10 cellular contexts compared by ENCODE assay signal in the genomic region with DNA sequence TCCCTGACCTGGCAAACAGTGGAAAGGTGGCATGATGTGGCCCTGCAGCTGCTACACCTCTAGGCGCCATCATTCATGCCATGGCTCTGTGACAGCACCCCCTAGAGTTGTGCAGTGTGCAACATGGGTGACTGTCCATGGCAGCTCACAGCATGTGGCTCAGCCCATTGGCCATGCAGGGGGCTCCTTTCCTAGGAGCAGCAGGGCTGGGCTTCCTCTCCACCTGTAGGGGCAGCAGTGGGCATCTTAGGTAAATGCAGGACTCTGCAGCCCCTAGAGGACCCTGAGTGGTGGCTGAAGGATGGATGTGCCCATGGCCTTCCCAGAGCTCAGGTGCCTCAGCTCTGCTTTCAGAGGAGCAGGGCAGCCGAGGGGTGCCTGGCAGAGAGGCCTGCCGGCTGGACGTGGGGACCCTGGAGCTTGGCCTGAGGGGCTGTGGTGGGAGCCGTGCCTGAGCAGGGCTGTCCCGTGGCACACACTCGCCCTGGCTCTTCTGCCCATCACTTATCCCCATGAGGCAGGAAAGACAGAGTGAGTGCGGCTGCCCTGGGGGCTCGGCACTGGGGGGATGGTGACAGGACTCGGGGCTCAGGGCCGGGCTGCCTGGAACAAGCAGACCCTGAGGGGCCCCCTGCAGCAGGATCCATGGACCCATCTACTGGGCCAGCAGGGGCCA. TPM values are rescaled to one million over a fixed set of nuclear protein-coding genes. Genes with fewer than 3 reads are reported as not detected.
A peak's percentile ranks its signal among the peaks of the same experiment; 100 is the strongest.
DNase-seq lines count a peak whose midpoint lies in the region; ATAC-seq, FAIRE-seq and TF ChIP-seq lines count a peak whose summit lies in the region.
"Had no signal": no experiment of that assay in that cellular context is flagged by ENCODE, and none has a peak within 500 bp of the region (broad histone marks: within the 10 kb centered on the region; RNA-seq: fewer than 3 reads in every experiment).

No MANE protein-coding gene starts in this region.

- H3K4me2 ChIP-seq in DND-41 (ENCODE audit: insufficient read depth, low read length): no peak overlapping the region
- H3K4me2 ChIP-seq in IMR-90 (ENCODE audit: low read depth, low read length): no peak overlapping the region
- no peak overlapping the region for H3K4me2 ChIP-seq in GM12878 (ENCODE audit: control insufficient read depth, insufficient read depth)
- H3K4me2 ChIP-seq in mesendoderm (ENCODE audit: low read length): no peak overlapping the region

- H2AK5ac ChIP-seq in IMR-90 (ENCODE audit: low read depth, low read length) (no peak overlapping the region), mesendoderm (ENCODE audit: low read length) (no peak overlapping the region)

- no peaks in the 10 kb centered on the region for H3K36me3 ChIP-seq in DND-41 (ENCODE audit: insufficient read depth, low read length)
- H3K36me3 ChIP-seq in IMR-90 (ENCODE audit: control insufficient read depth, insufficient read depth, low read length): no peaks in the 10 kb centered on the region
- no peaks in the 10 kb centered on the region for H3K36me3 ChIP-seq in GM12878 (ENCODE audit: control insufficient read depth in 2 of 2, insufficient read depth in 2 of 2, low read length in 1 of 2)
- no peaks in the 10 kb centered on the region for H3K36me3 ChIP-seq in mesendoderm (ENCODE audit: control insufficient read depth, insufficient read depth, low read length)

- H3K79me2 ChIP-seq in DND-41 (ENCODE audit: insufficient read depth, low read length) (no peaks in the 10 kb centered on the region), GM12878 (ENCODE audit: control insufficient read depth, insufficient read depth, low read length) (no peaks in the 10 kb centered on the region), mesendoderm (ENCODE audit: control insufficient read depth, insufficient read depth, low read length) (no peaks in the 10 kb centered on the region)

- H3K79me1 ChIP-seq in IMR-90 (ENCODE audit: low read depth in 1 of 2, low read length in 2 of 2) (no peaks in the 10 kb centered on the region), mesendoderm (ENCODE audit: low read length) (no peaks in the 10 kb centered on the region)

- no peak overlapping the region for H4K91ac ChIP-seq in IMR-90 (ENCODE audit: insufficient read depth, low read depth, low read length)

- SMC1A ChIA-PET in GM12878 (lab: Charles Lee; ENCODE audit: uncharacterized antibody, unreplicated experiment): no interaction called here

- TF ChIP-seq CTCF in DND-41 (IDR thresholded peaks at IDR 0.05; ENCODE audit: borderline replicate concordance, extremely low read depth, low read length, poor library complexity, severe bottlenecking) (peak; percentile 57), IMR-90 (conservative IDR thresholded peaks at IDR 0.05; ENCODE audit: low read depth, low read length) (peak; percentile 43), GM12878 (IDR thresholded peaks at IDR 0.05 in 2 of 3, conservative IDR thresholded peaks at IDR 0.05 in 1 of 3; ENCODE audit: control insufficient read depth in 2 of 3, extremely low read depth in 1 of 3, insufficient read depth in 1 of 3, low read depth in 3 of 3, low read length in 3 of 3) (peak in 2 of 3 experiments; percentile 39 to 40; a peak in 3 of 6 replicates)

- TF ChIP-seq EP300 in GM12878 (IDR thresholded peaks at IDR 0.05; ENCODE audit: borderline replicate concordance in 1 of 2, control insufficient read depth in 1 of 2, low read depth in 2 of 2, low read length in 2 of 2): no peak

- H3K9me3 ChIP-seq in DND-41 (ENCODE audit: insufficient read depth, low read length, severe bottlenecking): no peaks in the 10 kb centered on the region
- no peaks in the 10 kb centered on the region for H3K9me3 ChIP-seq in IMR-90 (ENCODE audit: control insufficient read depth, insufficient read depth, low read length)
- no peaks in the 10 kb centered on the region for H3K9me3 ChIP-seq in GM12878 (replicated peaks; ENCODE audit: control insufficient read depth, insufficient read depth, low read length)

- RAD21 ChIA-PET in GM12878 (lab: Charles Lee; ENCODE audit: unreplicated experiment): no interaction called here

- H3K27me3 ChIP-seq in DND-41 (ENCODE audit: insufficient read depth, low read length, poor library complexity): no peaks in the 10 kb centered on the region
- no peaks in the 10 kb centered on the region; the same call in 1 of the 2 replicates for H3K27me3 ChIP-seq in IMR-90 (ENCODE audit: control insufficient read depth, insufficient read depth, low read length)
- no peaks in the 10 kb centered on the region; a peak in 1 of 4 replicates for H3K27me3 ChIP-seq in GM12878 (replicated peaks in 1 of 2; ENCODE audit: control insufficient read depth in 2 of 2, insufficient read depth in 2 of 2, low read length in 1 of 2)
- H3K27me3 ChIP-seq in mesendoderm (ENCODE audit: insufficient read depth, low read length, poor library complexity): no peaks in the 10 kb centered on the region

- POLR2A ChIA-PET in IMR-90 (lab: Charles Lee; ENCODE audit: unreplicated experiment): no interaction called here
- POLR2A ChIA-PET in GM12878 (lab: Charles Lee): interaction anchor here (0.7 kb wide), 1 partner anchor 60 kb away, joined by 3 read pairs; no protein-coding TSS in a partner anchor

- H3K9me1 ChIP-seq in IMR-90 (ENCODE audit: insufficient read depth, low read length): peaks cover 5% of the 10 kb centered on the region; the same call in 1 of the 2 replicates

- intact Hi-C loops in IMR-90 (cut with micrococcal nuclease) (no loop called here), GM12878 (cut with micrococcal nuclease; ENCODE audit: unreplicated experiment) (no loop called here)

- no peak for TF ChIP-seq POLR2A in IMR-90 (IDR thresholded peaks at IDR 0.05; ENCODE audit: low read depth, low read length)
- TF ChIP-seq POLR2A in GM12878 (IDR thresholded peaks at IDR 0.05; ENCODE audit: low read depth, low read length): no peak

- H2BK120ac ChIP-seq in IMR-90 (ENCODE audit: low read depth, low read length) (no peak overlapping the region), mesendoderm (ENCODE audit: low read depth, low read length) (no peak overlapping the region)

- dilution Hi-C loops in IMR-90 (cut with HindIII; ENCODE audit: low sequenced_read_pairs, unreplicated experiment): no loop called here

- H3K18ac ChIP-seq in IMR-90 (ENCODE audit: low read depth, low read length): no peak overlapping the region
- H3K18ac ChIP-seq in mesendoderm (ENCODE audit: low read length): no peak overlapping the region

- no peak overlapping the region for H4K8ac ChIP-seq in IMR-90 (ENCODE audit: low read depth in 2 of 2, low read length in 2 of 2)
- H4K8ac ChIP-seq in mesendoderm (ENCODE audit: low read depth, low read length): no peak overlapping the region

- H4K20me1 ChIP-seq in DND-41 (ENCODE audit: insufficient read depth, low read length) (no peaks in the 10 kb centered on the region; the same call in 1 of the 2 replicates), IMR-90 (ENCODE audit: insufficient read depth, low read length) (no peaks in the 10 kb centered on the region), GM12878 (ENCODE audit: control insufficient read depth, insufficient read depth) (no peaks in the 10 kb centered on the region)

- TF ChIP-seq RAD21 in IMR-90 (IDR thresholded peaks at IDR 0.05; ENCODE audit: low read length) (no peak), GM12878 (IDR thresholded peaks at IDR 0.05; ENCODE audit: insufficient read depth, low read depth, low read length) (no peak)

- H2BK5ac ChIP-seq in IMR-90 (ENCODE audit: low read depth, low read length, poor library complexity, severe bottlenecking) (no peak overlapping the region), mesendoderm (ENCODE audit: low read length) (no peak overlapping the region)

- 86% methylated on average over 1 of the region's 11 CpGs; no CpG with 5 or more reads in 1 of the 2 experiments for WGBS in IMR-90 (ENCODE audit: extremely low coverage in 2 of 2, insufficient read length in 1 of 2), 2 experiments
- 38% methylated on average over 10 of the region's 11 CpGs for WGBS in GM12878 (ENCODE audit: insufficient coverage, insufficient replicate concordance, low lambda C conversion rate, missing lambda C conversion rate)
- WGBS in mesendoderm (ENCODE audit: extremely low coverage, insufficient coverage, low lambda C conversion rate): no CpG with 5 or more reads among the region's 11 CpGs

- in situ Hi-C loops in IMR-90 (cut with MboI; ENCODE audit: low sequenced_read_pairs) (no loop called here), GM12878 (cut with MboI) (no loop called here)

- H3K4ac ChIP-seq in IMR-90 (ENCODE audit: low read depth, low read length) (no peak overlapping the region), mesendoderm (ENCODE audit: low read depth, low read length) (no peak overlapping the region)

- peak; percentile 67 for ATAC-seq in DND-41 (ENCODE audit: insufficient read depth, low read depth)
- ATAC-seq in IMR-90 (ENCODE audit: low read depth): no peak
- peak; percentile 65 for ATAC-seq in GM12878

- no peak overlapping the region for H3K14ac ChIP-seq in IMR-90 (replicated peaks; ENCODE audit: low read depth, low read length)

- H3K23ac ChIP-seq in IMR-90 (ENCODE audit: low read depth, low read length): no peak overlapping the region
- no peak overlapping the region for H3K23ac ChIP-seq in mesendoderm (ENCODE audit: low read length)

- no peak overlapping the region for H2AFZ ChIP-seq in DND-41 (ENCODE audit: low read depth, low read length)
- peak overlapping the region; percentile 26 for H2AFZ ChIP-seq in IMR-90 (replicated peaks; ENCODE audit: low read length, poor library complexity)
- no peak overlapping the region for H2AFZ ChIP-seq in GM12878 (ENCODE audit: control insufficient read depth, low read depth, low read length)

- CTCF ChIA-PET in IMR-90 (lab: Yijun Ruan, JAX): interaction anchor here (0.7 kb wide), 1 partner anchor 16 kb away, joined by 3 read pairs; no protein-coding TSS in a partner anchor
- CTCF ChIA-PET in GM12878 (lab: Yijun Ruan, JAX): no interaction called here

- H3K9ac ChIP-seq in DND-41 (ENCODE audit: low read depth, low read length) (no peak overlapping the region), IMR-90 (ENCODE audit: low read depth, low read length) (no peak overlapping the region), GM12878 (ENCODE audit: control insufficient read depth, insufficient read depth, low read length) (no peak overlapping the region), mesendoderm (ENCODE audit: low read length) (no peak overlapping the region)

- H2AK9ac ChIP-seq in IMR-90 (replicated peaks; ENCODE audit: low read depth, low read length, poor library complexity): peak overlapping the region; percentile 13

- no peak overlapping the region for H2BK15ac ChIP-seq in IMR-90 (ENCODE audit: low read depth, low read length)
- H2BK15ac ChIP-seq in mesendoderm (replicated peaks; ENCODE audit: low read depth): no peak overlapping the region

- no peak for FAIRE-seq in GM12878 (lab: Jason Lieb, UNC)
- FAIRE-seq: islet of Langerhans had no signal

- H3K4me3 ChIP-seq in DND-41 (ENCODE audit: low read depth in 1 of 2, low read length in 2 of 2): no peak overlapping the region
- H3K4me3 ChIP-seq in IMR-90 (ENCODE audit: insufficient read depth, low read depth, low read length): no peak overlapping the region
- H3K4me3 ChIP-seq in GM12878: no peak overlapping the region
- H3K4me3 ChIP-seq in mesendoderm (ENCODE audit: low read length): no peak overlapping the region
- H3K4me3 ChIP-seq: SK-N-MC had no signal

- H3K56ac ChIP-seq in IMR-90 (ENCODE audit: extremely low read depth, insufficient read depth, low read length) (no peak overlapping the region), mesendoderm (ENCODE audit: low read length) (no peak overlapping the region)

- H4K5ac ChIP-seq in IMR-90 (ENCODE audit: low read depth, low read length) (no peak overlapping the region), mesendoderm (ENCODE audit: low read length) (no peak overlapping the region)

- H3K27ac ChIP-seq in DND-41 (ENCODE audit: low read length) (no peak overlapping the region), IMR-90 (ENCODE audit: insufficient read depth, low read length) (no peak overlapping the region), GM12878 (ENCODE audit: control insufficient read depth, insufficient read depth) (no peak overlapping the region), mesendoderm (ENCODE audit: low read depth, low read length) (no peak overlapping the region)
- H3K27ac ChIP-seq: SK-N-MC had no signal

- BruUV-seq in IMR-90 (replicated peaks; lab: Mats Ljungman, UMichigan): no TSS peak
- BruUV-seq in GM12878 (replicated peaks; lab: Mats Ljungman, UMichigan): no TSS peak

- no peak overlapping the region for H2BK20ac ChIP-seq in IMR-90 (ENCODE audit: low read depth, low read length)

- H3K4me1 ChIP-seq in DND-41 (ENCODE audit: insufficient read depth, low read length): no peaks in the 10 kb centered on the region
- peaks cover 10% of the 10 kb centered on the region for H3K4me1 ChIP-seq in IMR-90 (ENCODE audit: control insufficient read depth, insufficient read depth, low read length)
- H3K4me1 ChIP-seq in GM12878 (ENCODE audit: control insufficient read depth, insufficient read depth, low read length): no peaks in the 10 kb centered on the region
- H3K4me1 ChIP-seq in mesendoderm (ENCODE audit: control insufficient read depth, low read depth, low read length): no peaks in the 10 kb centered on the region

- peak; percentile 22 for DNase-seq in DND-41
- DNase-seq in IMR-90: no peak
- no peak for DNase-seq in GM12878 (ENCODE audit: low read depth, low spot score)
- DNase-seq in mesendoderm: peak; percentile 85
- no peak for DNase-seq in D341Med (ENCODE audit: low spot score)
- no peak for DNase-seq in COLO668 (lab: John Stamatoyannopoulos, UW; ENCODE audit: unreplicated experiment)
- DNase-seq in putamen (ENCODE audit: low spot score): no peak
- no peak for DNase-seq in activated CD4-positive, alpha-beta T cell treated with anti-CD3 and anti-CD28 coated beads for 1 hour

RNA-seq across cellular contexts. Expression of a gene that starts 7.4 kb away (rescaled TPM):
- total RNA-seq in IMR-90 (2012; rRNA removed) (1.8 and 2.5 TPM in 2 replicates), GM12878 (2014; rRNA removed) (not detected in 2 replicates), GM12878 (2014; rRNA removed; fragmentation: Illumina TruSeq; extraction: Trizol) (not detected in 2 replicates), GM12878 (2021) (0.28 TPM in 1 of 2 replicates, not detected in the other)
- polyA plus RNA-seq in IMR-90 (2012; rRNA removed) (3.9 and 5.2 TPM in 2 replicates), GM12878 (2011; rRNA removed) (0.19 and 0.39 TPM in 2 replicates), GM12878 (2014; fragmentation: Illumina TruSeq; extraction: Trizol) (0.12 TPM in 1 of 2 replicates, not detected in the other), GM12878 (2014; fragmentation: Nextera tagmentation; extraction: Ambion mirVana) (under 1 TPM in 1 of 2 experiments, not detected in 1; 0.11 TPM), GM12878 (2014; rRNA removed) (0.45 TPM in 1 of 2 replicates, not detected in the other), GM12878 (2016; fragmentation: Nextera tagmentation; extraction: Ambion mirVana) (not detected)
- polyA plus RNA-seq in IMR-90 (2012; cell fraction: cytosol; rRNA removed): 5.9 and 6.5 TPM in 2 replicates
- 28.6 and 32.1 TPM in 2 replicates for polyA plus RNA-seq in IMR-90 (2012; cell fraction: nucleus; rRNA removed; ENCODE audit: low replicate concordance)
- total RNA-seq in GM12878 (2013; cell fraction: nucleolus; rRNA removed): 0.96 TPM in 1 of 2 replicates, not detected in the other
- polyA plus RNA-seq in GM12878 (2011; ENCODE audit: low read depth): not detected
- polyA plus RNA-seq in GM12878 (2011; cell fraction: cytosol; rRNA removed): 0.08 and 0.21 TPM in 2 replicates
- polyA plus RNA-seq in GM12878 (2011; cell fraction: nucleus; rRNA removed): 0.87 and 1.3 TPM in 2 replicates
- 0.22 and 0.65 TPM in 2 replicates for polyA plus RNA-seq in GM12878 (2012)
- polyA minus RNA-seq in GM12878 (2011; rRNA and poly(A)+ RNA removed): 0.10 TPM in 1 of 2 replicates, not detected in the other
- polyA minus RNA-seq in GM12878 (2011; cell fraction: cytosol; rRNA and poly(A)+ RNA removed): not detected in 2 replicates
- 0.38 TPM in 1 of 2 replicates, not detected in the other for polyA minus RNA-seq in GM12878 (2011; cell fraction: nucleus; rRNA and poly(A)+ RNA removed)
- 2.0 TPM for polyA plus RNA-seq in mesendoderm (2013, experiment 1 of 2)
- 2.1 TPM for polyA plus RNA-seq in mesendoderm (2013, experiment 2 of 2)

RNA-seq across cellular contexts. Expression of a gene that starts 21.6 kb away (rescaled TPM):
- total RNA-seq in IMR-90 (2012; rRNA removed) (132 and 166 TPM in 2 replicates), GM12878 (2014; rRNA removed) (182 and 197 TPM in 2 replicates), GM12878 (2014; rRNA removed; fragmentation: Illumina TruSeq; extraction: Trizol) (18.8 and 26.6 TPM in 2 replicates), GM12878 (2021) (128 and 137 TPM in 2 replicates)
- polyA plus RNA-seq in IMR-90 (2012; rRNA removed) (184 and 248 TPM in 2 replicates), GM12878 (2011; rRNA removed) (29.6 and 75.5 TPM in 2 replicates), GM12878 (2014; fragmentation: Illumina TruSeq; extraction: Trizol) (4.0 and 7.6 TPM in 2 replicates), GM12878 (2014; fragmentation: Nextera tagmentation; extraction: Ambion mirVana) (10 to 100 TPM in 1 of 2 experiments, 1 to 10 TPM in 1; 4.6 to 30.6 TPM), GM12878 (2014; rRNA removed) (173 and 207 TPM in 2 replicates), GM12878 (2016; fragmentation: Nextera tagmentation; extraction: Ambion mirVana) (100 to 1,000 TPM; 270 to 282 TPM)
- polyA plus RNA-seq in IMR-90 (2012; cell fraction: cytosol; rRNA removed): 392 and 403 TPM in 2 replicates
- 69.2 and 188 TPM in 2 replicates for polyA plus RNA-seq in IMR-90 (2012; cell fraction: nucleus; rRNA removed; ENCODE audit: low replicate concordance)
- 37.5 and 51.8 TPM in 2 replicates for total RNA-seq in GM12878 (2013; cell fraction: nucleolus; rRNA removed)
- 32.1 TPM for polyA plus RNA-seq in GM12878 (2011; ENCODE audit: low read depth)
- 159 and 299 TPM in 2 replicates for polyA plus RNA-seq in GM12878 (2011; cell fraction: cytosol; rRNA removed)
- 166 and 180 TPM in 2 replicates for polyA plus RNA-seq in GM12878 (2011; cell fraction: nucleus; rRNA removed)
- 63.7 and 67.4 TPM in 2 replicates for polyA plus RNA-seq in GM12878 (2012)
- 23.3 and 46.5 TPM in 2 replicates for polyA minus RNA-seq in GM12878 (2011; rRNA and poly(A)+ RNA removed)
- polyA minus RNA-seq in GM12878 (2011; cell fraction: cytosol; rRNA and poly(A)+ RNA removed): 29.1 and 29.4 TPM in 2 replicates
- polyA minus RNA-seq in GM12878 (2011; cell fraction: nucleus; rRNA and poly(A)+ RNA removed): 18.7 and 28.8 TPM in 2 replicates
- 151 TPM for polyA plus RNA-seq in mesendoderm (2013, experiment 1 of 2)
- 147 TPM for polyA plus RNA-seq in mesendoderm (2013, experiment 2 of 2)

RNA-seq across cellular contexts. Expression of a gene that starts 42.0 kb away (rescaled TPM):
- total RNA-seq in IMR-90 (2012; rRNA removed) (16.8 and 20.0 TPM in 2 replicates), GM12878 (2014; rRNA removed) (16.3 and 21.1 TPM in 2 replicates), GM12878 (2014; rRNA removed; fragmentation: Illumina TruSeq; extraction: Trizol) (5.7 and 5.8 TPM in 2 replicates), GM12878 (2021) (42.7 and 43.2 TPM in 2 replicates)
- polyA plus RNA-seq in IMR-90 (2012; rRNA removed) (62.1 and 76.2 TPM in 2 replicates), GM12878 (2011; rRNA removed) (3.8 and 7.6 TPM in 2 replicates), GM12878 (2014; fragmentation: Illumina TruSeq; extraction: Trizol) (2.7 and 5.3 TPM in 2 replicates), GM12878 (2014; fragmentation: Nextera tagmentation; extraction: Ambion mirVana) (1 to 10 TPM in 1 of 2 experiments, under 1 TPM in 1; 0.72 to 2.1 TPM), GM12878 (2014; rRNA removed) (28.2 and 33.9 TPM in 2 replicates), GM12878 (2016; fragmentation: Nextera tagmentation; extraction: Ambion mirVana) (1 to 10 TPM; 8.9 to 9.1 TPM)
- polyA plus RNA-seq in IMR-90 (2012; cell fraction: cytosol; rRNA removed): 39.3 and 68.1 TPM in 2 replicates
- polyA plus RNA-seq in IMR-90 (2012; cell fraction: nucleus; rRNA removed; ENCODE audit: low replicate concordance): 179 and 366 TPM in 2 replicates
- 37.0 and 50.2 TPM in 2 replicates for total RNA-seq in GM12878 (2013; cell fraction: nucleolus; rRNA removed)
- 3.7 TPM for polyA plus RNA-seq in GM12878 (2011; ENCODE audit: low read depth)
- 10.7 and 17.5 TPM in 2 replicates for polyA plus RNA-seq in GM12878 (2011; cell fraction: cytosol; rRNA removed)
- 60.3 and 71.2 TPM in 2 replicates for polyA plus RNA-seq in GM12878 (2011; cell fraction: nucleus; rRNA removed)
- polyA plus RNA-seq in GM12878 (2012): 14.3 and 21.6 TPM in 2 replicates
- 6.9 and 11.0 TPM in 2 replicates for polyA minus RNA-seq in GM12878 (2011; rRNA and poly(A)+ RNA removed)
- 4.5 and 10.3 TPM in 2 replicates for polyA minus RNA-seq in GM12878 (2011; cell fraction: cytosol; rRNA and poly(A)+ RNA removed)
- 9.9 and 14.4 TPM in 2 replicates for polyA minus RNA-seq in GM12878 (2011; cell fraction: nucleus; rRNA and poly(A)+ RNA removed)
- 34.4 TPM for polyA plus RNA-seq in mesendoderm (2013, experiment 1 of 2)
- polyA plus RNA-seq in mesendoderm (2013, experiment 2 of 2): 34.6 TPM

Comparison
In these comparisons a context has a peak if more than half of its experiments do, and no peak if none do; other contexts are left out.
1. DNase-seq: peak in DND-41 (single experiment) and mesendoderm (single experiment); none in IMR-90 (single experiment), GM12878 (single experiment), D341Med (single experiment), COLO668 (single experiment), putamen (single experiment) and activated CD4-positive, alpha-beta T cell treated with anti-CD3 and anti-CD28 coated beads for 1 hour (single experiment).
2. Peak in every context shown above with its lines, with median percentiles within 50 percentile points of each other: CTCF ChIP-seq.